Comparison of ENCODE assay signal across 11 cellular contexts in genomic region chr10:69349542-69349888, GRCh38.
DNase-seq lines count a peak whose midpoint lies in the region; ATAC-seq and TF ChIP-seq lines count a peak whose summit lies in the region.
"Had no signal": no experiment of that assay in that cellular context is flagged by ENCODE, and none has a peak within 500 bp of the region (broad histone marks: within the 10 kb centered on the region; RNA-seq: fewer than 3 reads in every experiment).

No MANE protein-coding gene starts in this region.

- H3K4me3 ChIP-seq in Loucy (ENCODE audit: low read length, poor library complexity, severe bottlenecking) (no peak overlapping the region), coronary artery (no peak overlapping the region), gastrocnemius medialis (no peak overlapping the region)
- H3K4me3 ChIP-seq: ovary had no signal

- peaks cover 84% of the 10 kb centered on the region for H3K4me1 Mint-ChIP-seq in CD4-positive, alpha-beta T cell (ENCODE audit: low read depth)

- no peaks in the 10 kb centered on the region for H3K9me2 ChIP-seq in Loucy (replicated peaks; ENCODE audit: low read depth, low read length)

- H3K4me2 ChIP-seq in Loucy (ENCODE audit: low read depth, low read length, poor library complexity, severe bottlenecking), result peak overlapping the region; percentile 37

- peak overlapping the region; percentile 1 for H3K9ac ChIP-seq in Loucy (ENCODE audit: low read depth, low read length, poor library complexity, severe bottlenecking)

- POLR2A ChIA-PET in CD4-positive, alpha-beta T cell (lab: Charles Lee), result interaction anchor here (0.8 to 2.4 kb wide), 5 partner anchors 10 to 30 kb away, joined by 3 to 19 read pairs (median 4); no protein-coding TSS in a partner anchor

- 0 out of 2 replicates have a peak, but pooled peaks cover 3% of the 10 kb centered on the region for H3F3A ChIP-seq in Loucy (ENCODE audit: low read depth)

- intact Hi-C loops in CD4-positive, alpha-beta T cell (cut with DNase I, micrococcal nuclease), result loop anchor here (1.0 to 2.0 kb wide), 2 partner anchors 10 to 17 kb away; no protein-coding TSS in a partner anchor
- intact Hi-C loops in gastrocnemius medialis (cut with DNase I; ENCODE audit: low total_unique reads), result no loop called here

- no peak for ATAC-seq in CD4-positive, alpha-beta T cell (ENCODE audit: poor library complexity)
- no peak for ATAC-seq in gastrocnemius medialis

- H3K9me3 Mint-ChIP-seq in CD4-positive, alpha-beta T cell, result no peaks in the 10 kb centered on the region

- TF ChIP-seq CTCF in CD4-positive, alpha-beta T cell (IDR thresholded peaks at IDR 0.05), result no peak
- TF ChIP-seq CTCF in Loucy (conservative IDR thresholded peaks at IDR 0.05; ENCODE audit: low read length) (no peak), coronary artery (IDR thresholded peaks at IDR 0.05) (no peak), gastrocnemius medialis (IDR thresholded peaks at IDR 0.05 in 4 of 5, conservative IDR thresholded peaks at IDR 0.05 in 1 of 5) (no peak)

- H2AFZ ChIP-seq in Loucy (ENCODE audit: low read length), result no peak overlapping the region

- peaks cover 77% of the 10 kb centered on the region for H3K36me3 ChIP-seq in Loucy (ENCODE audit: insufficient read depth, low read length)
- no peaks in the 10 kb centered on the region for H3K36me3 ChIP-seq in gastrocnemius medialis
- H3K36me3 ChIP-seq: ovary had no signal

- no peaks in the 10 kb centered on the region for H3K9me3 ChIP-seq in CD4-positive, alpha-beta T cell (ENCODE audit: control insufficient read depth, low read length)
- H3K9me3 ChIP-seq in Loucy (ENCODE audit: insufficient read depth, low read depth, low read length), result no peaks in the 10 kb centered on the region; the same call in 1 of the 2 replicates
- no peaks in the 10 kb centered on the region for H3K9me3 ChIP-seq in gastrocnemius medialis
- H3K9me3 ChIP-seq: ovary had no signal

- H3K4me1 ChIP-seq in Loucy (ENCODE audit: insufficient read depth, low read length, poor library complexity, severe bottlenecking) (peaks cover 28% of the 10 kb centered on the region), gastrocnemius medialis (peaks cover 40 to 49% of the 10 kb centered on the region in 2 donors)

- CTCF ChIA-PET in CD4-positive, alpha-beta T cell (lab: Charles Lee), result no interaction called here

- DNase-seq in CD4-positive, alpha-beta T cell, result no peak
- DNase-seq in coronary artery (ENCODE audit: low spot score) (no peak), gastrocnemius medialis (no peak), T1000 (lab: John Stamatoyannopoulos, UW) (no peak), activated gamma-delta T cell (lab: John Stamatoyannopoulos, UW) (no peak), NCI-H2029 (lab: John Stamatoyannopoulos, UW) (no peak), NCI-H2029 treated with DMSO at 0.1 percent for 48 hours (lab: John Stamatoyannopoulos, UW) (no peak)
- DNase-seq: islet precursor cell, NCI-H510A had no signal

- peaks cover 5% of the 10 kb centered on the region for H4K20me1 ChIP-seq in Loucy (ENCODE audit: insufficient read depth, low read length, poor library complexity, severe bottlenecking)

- H3K27ac Mint-ChIP-seq in CD4-positive, alpha-beta T cell, result peak overlapping the region; percentile 90

- H3K27ac ChIP-seq in CD4-positive, alpha-beta T cell (ENCODE audit: low read depth, low read length), result peak overlapping the region; percentile 48
- H3K27ac ChIP-seq in coronary artery, result peak overlapping the region; percentile 40 to 83
- peak overlapping the region; percentile 25 to 68 (median 56) for H3K27ac ChIP-seq in gastrocnemius medialis
- H3K27ac ChIP-seq: ovary had no signal

- H3K79me2 ChIP-seq in Loucy (ENCODE audit: insufficient read depth, low read length), result peaks cover 68% of the 10 kb centered on the region; the same call in 1 of the 2 replicates

- no peak for TF ChIP-seq POLR2A in gastrocnemius medialis (IDR thresholded peaks at IDR 0.05)

- peak overlapping the region; percentile 77 for H3K4me3 Mint-ChIP-seq in CD4-positive, alpha-beta T cell

- no peaks in the 10 kb centered on the region for H3K27me3 Mint-ChIP-seq in CD4-positive, alpha-beta T cell

- peaks cover 42% of the 10 kb centered on the region for H3K36me3 Mint-ChIP-seq in CD4-positive, alpha-beta T cell (ENCODE audit: low read depth)

- in situ Hi-C loops in gastrocnemius medialis (cut with MboI; ENCODE audit: low sequenced_read_pairs in 4 of 4), result no loop called here

- H3K27me3 ChIP-seq in CD4-positive, alpha-beta T cell (ENCODE audit: control insufficient read depth, insufficient read depth, low read length), result no peaks in the 10 kb centered on the region
- no peaks in the 10 kb centered on the region for H3K27me3 ChIP-seq in Loucy (ENCODE audit: insufficient read depth, low read length, poor library complexity, severe bottlenecking)
- H3K27me3 ChIP-seq in gastrocnemius medialis, result no peaks in the 10 kb centered on the region
- H3K27me3 ChIP-seq: ovary had no signal
